In genomic region chr2:128624425-128624795, GRCh38 we compare ENCODE assay signal across 13 cellular contexts.
A peak's percentile ranks its signal among the peaks of the same experiment; 100 is the strongest.
DNase-seq lines count a peak whose midpoint lies in the region; ATAC-seq, FAIRE-seq and TF ChIP-seq lines count a peak whose summit lies in the region.
"Had no signal": no experiment of that assay in that cellular context is flagged by ENCODE, and none has a peak within 500 bp of the region (broad histone marks: within the 10 kb centered on the region; RNA-seq: fewer than 3 reads in every experiment).

No MANE protein-coding gene starts in this region.

- no peaks in the 10 kb centered on the region for H3K36me3 Mint-ChIP-seq in activated CD4-positive, alpha-beta T cell treated with anti-CD3 and anti-CD28 coated beads for 36 hours (ENCODE audit: low read depth)
- H3K36me3 Mint-ChIP-seq in naive thymus-derived CD4-positive, alpha-beta T cell: no peaks in the 10 kb centered on the region
- H3K36me3 Mint-ChIP-seq: natural killer cell treated with Interleukin-12 subunit alpha and Interleukin-12 subunit beta and Interleukin-15 and Interleukin-18, amount 100 ng/mL, for 72 hours had no signal

- intact Hi-C loops in activated CD4-positive, alpha-beta T cell treated with anti-CD3 and anti-CD28 coated beads for 36 hours (cut with DNase I, micrococcal nuclease): loop anchor here in 1 of 2 experiments (5.0 kb wide), 2 partner anchors 87 to 302 kb away; no protein-coding TSS in a partner anchor
- intact Hi-C loops in sciatic nerve (cut with DNase I): no loop called here
- intact Hi-C loops in dorsolateral prefrontal cortex (cut with DNase I): no loop called here
- intact Hi-C loops in naive thymus-derived CD4-positive, alpha-beta T cell (cut with micrococcal nuclease): no loop called here

- TF ChIP-seq CTCF in bronchial epithelial cell (IDR thresholded peaks at IDR 0.05; ENCODE audit: insufficient read depth, low read length, severe bottlenecking): no peak
- no peak for TF ChIP-seq CTCF in dorsolateral prefrontal cortex (IDR thresholded peaks at IDR 0.05 in 54 of 56, conservative IDR thresholded peaks at IDR 0.05 in 2 of 56; ENCODE audit: low read depth in 1 of 56, partially characterized antibody in 56 of 56)

- peak; percentile 66 for ATAC-seq in activated CD4-positive, alpha-beta T cell treated with anti-CD3 and anti-CD28 coated beads for 36 hours
- ATAC-seq in sciatic nerve (peak; percentile 25), HG02852 (IDR thresholded peaks at IDR 0.05; ENCODE audit: unreplicated experiment) (no peak)
- no peak for ATAC-seq in naive thymus-derived CD4-positive, alpha-beta T cell
- ATAC-seq: left cardiac atrium had no signal

- peak overlapping the region; percentile 76 for H3K27ac Mint-ChIP-seq in activated CD4-positive, alpha-beta T cell treated with anti-CD3 and anti-CD28 coated beads for 36 hours
- H3K27ac Mint-ChIP-seq in naive thymus-derived CD4-positive, alpha-beta T cell: peak overlapping the region in 3 of 9 donors; percentile 18 to 78 (median 24)

- no peaks in the 10 kb centered on the region for H3K9me3 ChIP-seq in naive thymus-derived CD4-positive, alpha-beta T cell (ENCODE audit: control insufficient read depth in 2 of 3, low read length in 3 of 3)

- no peak for TF ChIP-seq EP300 in Ishikawa (IDR thresholded peaks at IDR 0.05; ENCODE audit: borderline replicate concordance)

- no peaks in the 10 kb centered on the region for H3K4me1 ChIP-seq in naive thymus-derived CD4-positive, alpha-beta T cell (ENCODE audit: control insufficient read depth in 2 of 2, insufficient read depth in 2 of 2, low read length in 2 of 2)

- peak overlapping the region; percentile 42 for H3K4me3 Mint-ChIP-seq in activated CD4-positive, alpha-beta T cell treated with anti-CD3 and anti-CD28 coated beads for 36 hours
- peak overlapping the region in 2 of 10 donors; percentile 5 to 66 for H3K4me3 Mint-ChIP-seq in naive thymus-derived CD4-positive, alpha-beta T cell
- H3K4me3 Mint-ChIP-seq: natural killer cell treated with Interleukin-12 subunit alpha and Interleukin-12 subunit beta and Interleukin-15 and Interleukin-18, amount 100 ng/mL, for 72 hours had no signal

- H3K27ac ChIP-seq in dorsolateral prefrontal cortex: peak overlapping the region in 12 of 59 donors; percentile 14 to 63 (median 38)
- H3K27ac ChIP-seq in naive thymus-derived CD4-positive, alpha-beta T cell (ENCODE audit: low read depth, low read length): no peak overlapping the region

- peaks cover 4% of the 10 kb centered on the region for H3K27me3 Mint-ChIP-seq in activated CD4-positive, alpha-beta T cell treated with anti-CD3 and anti-CD28 coated beads for 36 hours
- H3K27me3 Mint-ChIP-seq in naive thymus-derived CD4-positive, alpha-beta T cell: peaks cover 0 to 29% (median 3%) of the 10 kb centered on the region in 5 donors

- peak; percentile 72 for FAIRE-seq in bronchial epithelial cell (lab: Jason Lieb, UNC)
- FAIRE-seq: TTC549 had no signal

- no peak for TF ChIP-seq RAD21 in Ishikawa (IDR thresholded peaks at IDR 0.05; ENCODE audit: low read depth)

- DNase-seq in activated CD4-positive, alpha-beta T cell treated with anti-CD3 and anti-CD28 coated beads for 36 hours: peak; percentile 34
- DNase-seq in activated CD4-positive, alpha-beta T cell treated with anti-CD3 and anti-CD28 coated beads, Interleukin-2, amount 50 U/mL, for 48 hours: no peak
- DNase-seq in bronchial epithelial cell (ENCODE audit: low read depth): no peak
- DNase-seq in sciatic nerve (ENCODE audit: low spot score): no peak
- DNase-seq in dorsolateral prefrontal cortex: no peak
- no peak for DNase-seq in naive thymus-derived CD4-positive, alpha-beta T cell
- DNase-seq: 8988T, left cardiac atrium, NCI-H1092 treated with DMSO at 0.1 percent for 48 hours had no signal

- H3K36me3 ChIP-seq in bronchial epithelial cell (ENCODE audit: control insufficient read depth, insufficient read depth, low read length): no peaks in the 10 kb centered on the region
- no peaks in the 10 kb centered on the region for H3K36me3 ChIP-seq in naive thymus-derived CD4-positive, alpha-beta T cell (ENCODE audit: control insufficient read depth in 2 of 3, insufficient read depth in 3 of 3, low read length in 3 of 3)

- no peaks in the 10 kb centered on the region for H3K9me3 Mint-ChIP-seq in activated CD4-positive, alpha-beta T cell treated with anti-CD3 and anti-CD28 coated beads for 36 hours (ENCODE audit: low read depth)
- H3K9me3 Mint-ChIP-seq in naive thymus-derived CD4-positive, alpha-beta T cell: no peaks in the 10 kb centered on the region
- H3K9me3 Mint-ChIP-seq: natural killer cell treated with Interleukin-12 subunit alpha and Interleukin-12 subunit beta and Interleukin-15 and Interleukin-18, amount 100 ng/mL, for 72 hours had no signal

- H3K4me1 Mint-ChIP-seq in activated CD4-positive, alpha-beta T cell treated with anti-CD3 and anti-CD28 coated beads for 36 hours: peaks cover 18% of the 10 kb centered on the region
- H3K4me1 Mint-ChIP-seq in naive thymus-derived CD4-positive, alpha-beta T cell: peaks cover 0 to 17% (median 5%) of the 10 kb centered on the region in 7 donors

- no peak overlapping the region for H3K4me3 ChIP-seq in bronchial epithelial cell (ENCODE audit: low read depth, low read length)
- no peak overlapping the region for H3K4me3 ChIP-seq in dorsolateral prefrontal cortex
- H3K4me3 ChIP-seq in naive thymus-derived CD4-positive, alpha-beta T cell (ENCODE audit: low read length): no peak overlapping the region

- CTCF ChIA-PET in activated CD4-positive, alpha-beta T cell treated with anti-CD3 and anti-CD28 coated beads for 36 hours (lab: Charles Lee): interaction anchor here (0.6 kb wide), 1 partner anchor 15 kb away, joined by 3 read pairs; no protein-coding TSS in a partner anchor
- CTCF ChIA-PET in naive thymus-derived CD4-positive, alpha-beta T cell (lab: Charles Lee): no interaction called here

- peaks cover 4% of the 10 kb centered on the region for H3K27me3 ChIP-seq in bronchial epithelial cell (ENCODE audit: control insufficient read depth, insufficient read depth, low read length)
- H3K27me3 ChIP-seq in dorsolateral prefrontal cortex: no peaks in the 10 kb centered on the region
- H3K27me3 ChIP-seq in naive thymus-derived CD4-positive, alpha-beta T cell (ENCODE audit: control insufficient read depth in 2 of 2, insufficient read depth in 2 of 2, low read length in 2 of 2): no peaks in the 10 kb centered on the region

- POLR2A ChIA-PET in activated CD4-positive, alpha-beta T cell treated with anti-CD3 and anti-CD28 coated beads for 36 hours (lab: Charles Lee): no interaction called here
- POLR2A ChIA-PET in naive thymus-derived CD4-positive, alpha-beta T cell (lab: Charles Lee): no interaction called here

TF ChIP-seq in Ishikawa, 13 proteins besides CTCF, POLR2A, EP300 and RAD21:
- TF ChIP-seq FOXM1 (IDR thresholded peaks at IDR 0.05; ENCODE audit: borderline replicate concordance, low read depth) (no peak), EGR1 (IDR thresholded peaks at IDR 0.05) (0 out of 2 replicates have a peak, but pooled peaks have one; percentile 17), CREB1 (IDR thresholded peaks at IDR 0.05; ENCODE audit: low read depth) (no peak), REST (IDR thresholded peaks at IDR 0.05; ENCODE audit: low read depth) (no peak)

Comparison
In these comparisons a context has a peak if more than half of its experiments do, and no peak if none do; other contexts are left out.
1. ATAC-seq: peak in activated CD4-positive, alpha-beta T cell treated with anti-CD3 and anti-CD28 coated beads for 36 hours (single experiment) and sciatic nerve (single experiment); none in naive thymus-derived CD4-positive, alpha-beta T cell (single experiment) and HG02852 (single experiment).